ENCODE assay signal across 23 cellular contexts in genomic region chr17:61661135-61661534, GRCh38.
A peak's percentile ranks its signal among the peaks of the same experiment; 100 is the strongest.
DNase-seq lines count a peak whose midpoint lies in the region; ATAC-seq, FAIRE-seq and TF ChIP-seq lines count a peak whose summit lies in the region.
"Had no signal": no experiment of that assay in that cellular context is flagged by ENCODE, and none has a peak within 500 bp of the region (broad histone marks: within the 10 kb centered on the region; RNA-seq: fewer than 3 reads in every experiment).

No MANE protein-coding gene starts in this region.

- H3K23me2 ChIP-seq in H9 (ENCODE audit: insufficient read length, low read depth, low read length, poor library complexity, severe bottlenecking): no peaks in the 10 kb centered on the region

- 76% methylated on average over 2 of the region's 2 CpGs for WGBS in A549 (ENCODE audit: missing lambda C conversion rate)
- WGBS in small intestine, 3 donors: 86 to 96% (median 91%) methylated on average over 2 of the region's 2 CpGs
- no CpG with 5 or more reads among the region's 2 CpGs for WGBS in H9 (ENCODE audit: extremely low coverage, insufficient read length, low lambda C conversion rate)

- H3K4me3 ChIP-seq in A549: no peak overlapping the region
- H3K4me3 ChIP-seq in SK-N-MC: no peak overlapping the region
- no peak overlapping the region for H3K4me3 ChIP-seq in fibroblast of lung (replicated peaks in 1 of 4; ENCODE audit: control extremely low read depth in 1 of 4, insufficient read depth in 1 of 4, low read depth in 3 of 4, low read length in 4 of 4)
- H3K4me3 ChIP-seq in small intestine (ENCODE audit: low read depth in 1 of 2, low read length in 2 of 2): no peak overlapping the region
- H3K4me3 ChIP-seq: BLaER1 treated with 17β-estradiol and CSF1 and Interleukin-3, amounts not matched to agents 10 nM and 100 nM had no signal

- H2BK20ac ChIP-seq in H9 (ENCODE audit: low read depth, low read length, poor library complexity, severe bottlenecking): no peak overlapping the region

- H3K9ac ChIP-seq in SK-N-MC (ENCODE audit: insufficient read length): no peak overlapping the region
- H3K9ac ChIP-seq in fibroblast of lung (ENCODE audit: insufficient read depth, low read length): no peak overlapping the region
- H3K9ac ChIP-seq in H9 (ENCODE audit: extremely low read depth, insufficient read length, low read length): no peak overlapping the region
- H3K9ac ChIP-seq: BLaER1 treated with 17β-estradiol and CSF1 and Interleukin-3, amounts not matched to agents 10 nM and 100 nM had no signal

- H3K27ac ChIP-seq in A549: no peak overlapping the region
- 0 out of 2 replicates have a peak overlapping the region, but pooled peaks have one; percentile 2 for H3K27ac ChIP-seq in SK-N-MC
- H3K27ac ChIP-seq in fibroblast of lung (ENCODE audit: insufficient read depth, low read length): no peak overlapping the region
- H3K27ac ChIP-seq in small intestine (ENCODE audit: low read depth in 1 of 2, low read length in 1 of 2): no peak overlapping the region
- H3K27ac ChIP-seq in H9 (ENCODE audit: insufficient read length, low read depth, low read length): no peak overlapping the region
- H3K27ac ChIP-seq: BLaER1 treated with 17β-estradiol and CSF1 and Interleukin-3, amounts not matched to agents 10 nM and 100 nM; C4-2B had no signal

- no peak overlapping the region for H2BK15ac ChIP-seq in H9 (ENCODE audit: low read depth, low read length)

- no peaks in the 10 kb centered on the region for H3K4me1 Mint-ChIP-seq in H9
- H3K4me1 Mint-ChIP-seq: B cell had no signal

- H3K27me3 Mint-ChIP-seq in H9 (ENCODE audit: low read depth): no peaks in the 10 kb centered on the region

- H3K36me3 ChIP-seq in SK-N-MC (ENCODE audit: insufficient read depth, low read length) (no peaks in the 10 kb centered on the region), fibroblast of lung (ENCODE audit: control insufficient read depth, insufficient read depth, low read length) (no peaks in the 10 kb centered on the region), small intestine (ENCODE audit: control insufficient read depth in 2 of 2, insufficient read depth in 2 of 2, low read length in 2 of 2) (no peaks in the 10 kb centered on the region)
- H3K36me3 ChIP-seq: BLaER1 treated with 17β-estradiol and CSF1 and Interleukin-3, amounts not matched to agents 10 nM and 100 nM had no signal

- no peak overlapping the region for H3K18ac ChIP-seq in H9 (ENCODE audit: insufficient read length, low read depth, low read length)

- H3K9me3 ChIP-seq in A549: peaks cover 3% of the 10 kb centered on the region; the same call in 1 of the 3 replicates
- H3K9me3 ChIP-seq in SK-N-MC (ENCODE audit: low read depth, low read length): no peaks in the 10 kb centered on the region
- no peaks in the 10 kb centered on the region for H3K9me3 ChIP-seq in fibroblast of lung (ENCODE audit: control insufficient read depth, insufficient read depth, low read depth, low read length)
- no peaks in the 10 kb centered on the region for H3K9me3 ChIP-seq in small intestine (ENCODE audit: control insufficient read depth, low read depth)
- no peaks in the 10 kb centered on the region for H3K9me3 ChIP-seq in H9 (ENCODE audit: control insufficient read depth, low read depth, low read length)
- H3K9me3 ChIP-seq: BLaER1 treated with 17β-estradiol and CSF1 and Interleukin-3, amounts not matched to agents 10 nM and 100 nM; Caco-2 had no signal

- H3K23ac ChIP-seq in H9 (ENCODE audit: insufficient read length, low read depth, low read length): no peak overlapping the region

- H3T11ph ChIP-seq in H9 (ENCODE audit: low read length): no peak overlapping the region

- no peak overlapping the region for H4K8ac ChIP-seq in H9 (replicated peaks; ENCODE audit: insufficient read length, low read depth, low read length)

- H3K4me1 ChIP-seq in A549: no peaks in the 10 kb centered on the region
- no peaks in the 10 kb centered on the region for H3K4me1 ChIP-seq in fibroblast of lung (ENCODE audit: control insufficient read depth, extremely low read depth, insufficient read depth, low read length)
- H3K4me1 ChIP-seq in small intestine (ENCODE audit: control insufficient read depth in 2 of 2, insufficient read depth in 1 of 2, low read depth in 1 of 2, low read length in 1 of 2): no peaks in the 10 kb centered on the region
- H3K4me1 ChIP-seq in H9 (ENCODE audit: insufficient read depth, low read length): no peaks in the 10 kb centered on the region
- H3K4me1 ChIP-seq: BLaER1 treated with 17β-estradiol and CSF1 and Interleukin-3, amounts not matched to agents 10 nM and 100 nM; Caco-2 had no signal

- H4K20me1 ChIP-seq in fibroblast of lung (ENCODE audit: control insufficient read depth, extremely low read depth, insufficient read depth, low read length) (no peaks in the 10 kb centered on the region), H9 (ENCODE audit: control insufficient read depth, insufficient read depth, insufficient read length) (no peaks in the 10 kb centered on the region)
- H4K20me1 ChIP-seq: BLaER1 treated with 17β-estradiol and CSF1 and Interleukin-3, amounts not matched to agents 10 nM and 100 nM had no signal

- H3K9me3 Mint-ChIP-seq in H9: no peaks in the 10 kb centered on the region
- H3K9me3 Mint-ChIP-seq: CD4-positive, alpha-beta T cell; CD8-positive, alpha-beta T cell had no signal

- H4K5ac ChIP-seq in H9 (ENCODE audit: insufficient read length, low read depth, low read length): no peak overlapping the region

- no peak overlapping the region for H2BK12ac ChIP-seq in H9 (ENCODE audit: insufficient read length, low read depth, low read length)

- no peak for TF ChIP-seq POLR2A in A549 (IDR thresholded peaks at IDR 0.05; ENCODE audit: low read length)
- no peak for TF ChIP-seq POLR2A in H54 (IDR thresholded peaks at IDR 0.05; ENCODE audit: low read depth, low read length)

- no peak overlapping the region for H3K27ac Mint-ChIP-seq in H9
- H3K27ac Mint-ChIP-seq: B cell; CD4-positive, alpha-beta T cell; CD8-positive, alpha-beta T cell had no signal

- no peak overlapping the region for H4K91ac ChIP-seq in H9 (ENCODE audit: insufficient read length, low read depth, low read length)

- no peaks in the 10 kb centered on the region for H3K79me1 ChIP-seq in H9 (ENCODE audit: insufficient read depth, low read depth, low read length, poor library complexity, severe bottlenecking)

- H3K4me2 ChIP-seq in A549 (no peak overlapping the region), fibroblast of lung (ENCODE audit: extremely low read depth, insufficient read depth, low read length) (no peak overlapping the region), H9 (ENCODE audit: insufficient read depth, insufficient read length, low read length) (no peak overlapping the region)
- H3K4me2 ChIP-seq: BLaER1 treated with 17β-estradiol and CSF1 and Interleukin-3, amounts not matched to agents 10 nM and 100 nM had no signal

- H3K4ac ChIP-seq in H9 (ENCODE audit: low read depth, low read length): no peak overlapping the region

- no peak overlapping the region for H3K56ac ChIP-seq in H9 (ENCODE audit: insufficient read length, low read depth, low read length)

- DNase-seq in A549 (ENCODE audit: low read depth in 1 of 2, low spot score in 1 of 2) (no peak), H54 (ENCODE audit: insufficient read length, low spot score) (no peak), SK-N-MC (ENCODE audit: low read depth, low spot score) (no peak), fibroblast of lung (ENCODE audit: low read depth in 2 of 2) (peak in 1 of 2 donors; percentile 33), small intestine (no peak), H9 (no peak), epidermal melanocyte (ENCODE audit: insufficient read length, low spot score) (no peak)
- DNase-seq: 8988T; AML-193; Caco-2; Calu3; CD4-positive, alpha-beta T cell; CD8-positive, alpha-beta T cell; DMS79 treated with DMSO at 0.1 percent for 48 hours; GF-D8 had no signal

- no peak for FAIRE-seq in A549 (lab: Jason Lieb, UNC)
- FAIRE-seq in H54 (lab: Jason Lieb, UNC): peak; percentile 15
- no peak for FAIRE-seq in small intestine (lab: Jason Lieb, UNC)
- FAIRE-seq: A204.1, G401.6, GM12891, GM19239 had no signal

- POLR2A ChIA-PET in A549 (lab: Yijun Ruan, JAX): no interaction called here

- H3K79me2 ChIP-seq in fibroblast of lung (ENCODE audit: control insufficient read depth, insufficient read depth, low read length): no peaks in the 10 kb centered on the region
- no peaks in the 10 kb centered on the region for H3K79me2 ChIP-seq in H9 (ENCODE audit: insufficient read depth, low read length)

- no peak overlapping the region for H3K4me3 Mint-ChIP-seq in H9
- H3K4me3 Mint-ChIP-seq: B cell; CD4-positive, alpha-beta T cell; CD8-positive, alpha-beta T cell had no signal

- no peak overlapping the region for H2AK5ac ChIP-seq in H9 (ENCODE audit: insufficient read length, low read length)

- no peak for TF ChIP-seq RAD21 in A549 (conservative IDR thresholded peaks at IDR 0.05 in 1 of 2, IDR thresholded peaks at IDR 0.05 in 1 of 2)

- peak overlapping the region; percentile 7 for H2AFZ ChIP-seq in fibroblast of lung (ENCODE audit: low read length)
- H2AFZ ChIP-seq in H9 (ENCODE audit: low read length): no peak overlapping the region

- H3K14ac ChIP-seq in H9 (ENCODE audit: insufficient read depth, low read length): no peak overlapping the region

- no peak for ATAC-seq in A549
- no peak for ATAC-seq in GM21528 (IDR thresholded peaks at IDR 0.05; ENCODE audit: low FRiP score, unreplicated experiment)
- ATAC-seq: CD8-positive, alpha-beta T cell had no signal

- CTCF ChIA-PET in A549 (lab: Yijun Ruan, JAX): no interaction called here

- TF ChIP-seq CTCF in A549 (IDR thresholded peaks at IDR 0.05) (no peak), fibroblast of lung (conservative IDR thresholded peaks at IDR 0.05 in 1 of 2, IDR thresholded peaks at IDR 0.05 in 1 of 2; ENCODE audit: low read depth in 1 of 2, low read length in 2 of 2) (no peak), H9 (conservative IDR thresholded peaks at IDR 0.05) (no peak)

- H2BK120ac ChIP-seq in H9 (ENCODE audit: low read depth, low read length, poor library complexity, severe bottlenecking): no peak overlapping the region

- TF ChIP-seq EP300 in A549 (IDR thresholded peaks at IDR 0.05): no peak

- no peaks in the 10 kb centered on the region for H3K36me3 Mint-ChIP-seq in H9 (ENCODE audit: insufficient read depth in 1 of 3, low read depth in 3 of 3)
- H3K36me3 Mint-ChIP-seq: CD8-positive, alpha-beta T cell had no signal

- H2BK5ac ChIP-seq in H9 (ENCODE audit: insufficient read length, low read length): no peak overlapping the region

- H3K27me3 ChIP-seq in fibroblast of lung (ENCODE audit: control insufficient read depth, insufficient read depth, low read length) (no peaks in the 10 kb centered on the region), small intestine (ENCODE audit: control insufficient read depth in 2 of 2, insufficient read depth in 2 of 2, low read length in 2 of 2) (no peaks in the 10 kb centered on the region), H9 (ENCODE audit: insufficient read depth, low read length) (no peaks in the 10 kb centered on the region)
- H3K27me3 ChIP-seq: BLaER1 treated with 17β-estradiol and CSF1 and Interleukin-3, amounts not matched to agents 10 nM and 100 nM had no signal
